In genomic region chr20:1376453-1377270, GRCh38 we compare ENCODE assay signal across 11 cellular contexts. TPM values are rescaled to one million over a fixed set of nuclear protein-coding genes. Genes with fewer than 3 reads are reported as not detected.
DNase-seq lines count a peak whose midpoint lies in the region; TF ChIP-seq lines count a peak whose summit lies in the region.
"Had no signal": no experiment of that assay in that cellular context is flagged by ENCODE, and none has a peak within 500 bp of the region (broad histone marks: within the 10 kb centered on the region; RNA-seq: fewer than 3 reads in every experiment).

No MANE protein-coding gene starts in this region.

- no peaks in the 10 kb centered on the region for H3K9me3 ChIP-seq in hepatocyte (ENCODE audit: low read depth)
- H3K9me3 ChIP-seq: tibial artery had no signal

- intact Hi-C loops in Calu3 (cut with micrococcal nuclease; ENCODE audit: unreplicated experiment): no loop called here

- H3K27me3 ChIP-seq in hepatocyte: no peaks in the 10 kb centered on the region
- H3K27me3 ChIP-seq: tibial artery had no signal

- DNase-seq in Calu3 (no peak), MV-4-11 (lab: John Stamatoyannopoulos, UW) (peak; percentile 86), chondrocyte (ENCODE audit: low spot score) (no peak), nephron progenitor cell (no peak), hepatocyte (ENCODE audit: low spot score) (no peak), RKO (ENCODE audit: low spot score) (no peak), HuH-7.5 (ENCODE audit: low spot score) (no peak)
- no peak for DNase-seq in stimulated activated CD4-positive, alpha-beta T cell treated with anti-CD3 and anti-CD28 coated beads, Interleukin-15, amount 100 ng/mL, for 24 hours
- DNase-seq: anterior cingulate cortex, NCI-H1048, tibial artery had no signal

- no TSS peak for BruUV-seq in Calu3 (replicated peaks; lab: Mats Ljungman, UMichigan)

- H3K9me3 Mint-ChIP-seq in Calu3 (ENCODE audit: low read depth, unreplicated experiment): no peaks in the 10 kb centered on the region
- no peaks in the 10 kb centered on the region for H3K9me3 Mint-ChIP-seq in chondrocyte (ENCODE audit: low read depth)
- no peaks in the 10 kb centered on the region for H3K9me3 Mint-ChIP-seq in nephron progenitor cell

- no peak for TF ChIP-seq CTCF in Calu3 (IDR thresholded peaks at IDR 0.05; ENCODE audit: unreplicated experiment)
- TF ChIP-seq CTCF in chondrocyte (IDR thresholded peaks at IDR 0.05): no peak
- no peak for TF ChIP-seq CTCF in nephron progenitor cell (IDR thresholded peaks at IDR 0.05)
- TF ChIP-seq CTCF in hepatocyte (IDR thresholded peaks at IDR 0.05; ENCODE audit: poor library complexity): no peak

- peaks cover 16% of the 10 kb centered on the region for H3K36me3 Mint-ChIP-seq in Calu3 (ENCODE audit: insufficient read depth, unreplicated experiment)
- peaks cover 3% of the 10 kb centered on the region for H3K36me3 Mint-ChIP-seq in chondrocyte (ENCODE audit: low read depth)
- peaks cover 26% of the 10 kb centered on the region for H3K36me3 Mint-ChIP-seq in nephron progenitor cell (ENCODE audit: low read depth)

- H3K4me1 ChIP-seq in hepatocyte (ENCODE audit: insufficient read depth): peaks cover 5% of the 10 kb centered on the region

- no peaks in the 10 kb centered on the region for H3K36me3 ChIP-seq in hepatocyte (replicated peaks; ENCODE audit: insufficient read depth, low read depth)

- no peak overlapping the region for H3K4me3 ChIP-seq in hepatocyte
- H3K4me3 ChIP-seq: tibial artery had no signal

- H3K4me3 Mint-ChIP-seq in Calu3 (ENCODE audit: low read depth, unreplicated experiment) (peak overlapping the region; percentile 41), chondrocyte (ENCODE audit: unreplicated experiment) (no peak overlapping the region), nephron progenitor cell (no peak overlapping the region)

- peaks cover 59% of the 10 kb centered on the region for H4K20me1 ChIP-seq in hepatocyte (ENCODE audit: insufficient read depth, poor library complexity, severe bottlenecking)

- peaks cover 93% of the 10 kb centered on the region for H3K79me2 ChIP-seq in hepatocyte

- no peaks in the 10 kb centered on the region for H3K27me3 Mint-ChIP-seq in Calu3 (ENCODE audit: unreplicated experiment)
- no peaks in the 10 kb centered on the region for H3K27me3 Mint-ChIP-seq in chondrocyte (ENCODE audit: low read depth)
- H3K27me3 Mint-ChIP-seq in nephron progenitor cell (ENCODE audit: low read depth, poor library complexity): peaks cover 2% of the 10 kb centered on the region

- no peaks in the 10 kb centered on the region for H3K9me2 ChIP-seq in hepatocyte (replicated peaks; ENCODE audit: insufficient read depth)

- CTCF ChIA-PET in Calu3 (lab: Charles Lee): interaction anchor here (0.6 to 1.0 kb wide), 3 partner anchors 14 to 127 kb away, joined by 3 to 4 read pairs (median 3); no protein-coding TSS in a partner anchor

- peak overlapping the region; percentile 39 for H3K27ac Mint-ChIP-seq in Calu3 (ENCODE audit: unreplicated experiment)
- H3K27ac Mint-ChIP-seq in chondrocyte (ENCODE audit: unreplicated experiment): peak overlapping the region; percentile 81
- peak overlapping the region; percentile 89 for H3K27ac Mint-ChIP-seq in nephron progenitor cell

- no peak overlapping the region for H3K27ac ChIP-seq in hepatocyte
- H3K27ac ChIP-seq: tibial artery had no signal

- H3K4me1 Mint-ChIP-seq in Calu3 (ENCODE audit: low read depth, unreplicated experiment): peaks cover 24% of the 10 kb centered on the region
- H3K4me1 Mint-ChIP-seq in chondrocyte (ENCODE audit: low read depth): peaks cover 60% of the 10 kb centered on the region
- peaks cover 77% of the 10 kb centered on the region for H3K4me1 Mint-ChIP-seq in nephron progenitor cell

- H2AFZ ChIP-seq in hepatocyte: no peak overlapping the region

- WGBS in hepatocyte (ENCODE audit: low lambda C conversion rate, missing lambda C conversion rate): 85% methylated on average over 7 of the region's 7 CpGs

- no peak overlapping the region for H3K4me2 ChIP-seq in hepatocyte

RNA-seq across cellular contexts. Expression of gene FKBP1A, which starts 16.2 kb away (rescaled TPM):
- total RNA-seq in Calu3 (2022) (166 and 173 TPM in 2 replicates), chondrocyte (182 to 193 TPM (median 183 TPM) in 3 replicates), hepatocyte (99.5 and 121 TPM in 2 replicates)
- polyA plus RNA-seq in hepatocyte: 149 and 161 TPM in 2 replicates

RNA-seq across cellular contexts. Expression of gene SDCBP2, which starts 47.7 kb away (rescaled TPM):
- total RNA-seq in Calu3 (2022): 8.2 and 18.9 TPM in 2 replicates
- 0.89 to 2.3 TPM (median 2.0 TPM) in 3 replicates for total RNA-seq in chondrocyte
- total RNA-seq in hepatocyte: 57.2 and 64.1 TPM in 2 replicates
- 74.4 and 83.3 TPM in 2 replicates for polyA plus RNA-seq in hepatocyte

Comparison
In these comparisons a context has a peak if more than half of its experiments do, and no peak if none do; other contexts are left out.
1. H3K27ac Mint-ChIP-seq: peak in every context shown above with its lines; median percentile 89 in nephron progenitor cell; 81 in chondrocyte; 39 in Calu3.